8 cellular contexts compared by ENCODE assay signal in genomic region chr5:149618581-149619248, GRCh38. TPM values are rescaled to one million over a fixed set of nuclear protein-coding genes. Genes with fewer than 3 reads are reported as not detected.
DNase-seq lines count a peak whose midpoint lies in the region; ATAC-seq and TF ChIP-seq lines count a peak whose summit lies in the region.

No MANE protein-coding gene starts in this region.

- no peak overlapping the region for H3K4me3 ChIP-seq in epithelial cell of esophagus (ENCODE audit: low read length)

- DNase-seq in NCI-H2081 (lab: John Stamatoyannopoulos, UW) (peak; percentile 17 to 32), NCI-H2081 treated with DMSO at 0.1 percent for 48 hours (lab: John Stamatoyannopoulos, UW) (no peak), Kasumi-1 (lab: John Stamatoyannopoulos, UW) (peak; percentile 77 to 80), SW480 (ENCODE audit: low spot score) (peak; percentile 75), epithelial cell of esophagus (ENCODE audit: low read depth) (peak; percentile 100), mucosa of gallbladder (ENCODE audit: low spot score) (peak; percentile 51), posterior vena cava (ENCODE audit: low spot score) (no peak)

- peak; percentile 77 for TF ChIP-seq CTCF in epithelial cell of esophagus (IDR thresholded peaks at IDR 0.05; ENCODE audit: insufficient read depth, low read depth, low read length, missing control alignments)

- intact Hi-C loops in posterior vena cava (cut with DNase I): no loop called here

- peak; percentile 50 for ATAC-seq in GM21381 (IDR thresholded peaks at IDR 0.05; ENCODE audit: unreplicated experiment)

RNA-seq across cellular contexts. Expression of gene ARHGEF37, which starts 37.4 kb away (rescaled TPM):
- 32.8 TPM for total RNA-seq in mucosa of gallbladder
- total RNA-seq in posterior vena cava: 10 to 100 TPM; 10.7 to 11.0 TPM

Comparison
In these comparisons a context has a peak if more than half of its experiments do, and no peak if none do; other contexts are left out.
1. DNase-seq: peak in NCI-H2081 (2 of 2), Kasumi-1 (2 of 2), SW480 (single experiment), epithelial cell of esophagus (single experiment) and mucosa of gallbladder (single experiment); none in NCI-H2081 treated with DMSO at 0.1 percent for 48 hours (single experiment) and posterior vena cava (single experiment).